10 cellular contexts compared by ENCODE assay signal in the genomic region with DNA sequence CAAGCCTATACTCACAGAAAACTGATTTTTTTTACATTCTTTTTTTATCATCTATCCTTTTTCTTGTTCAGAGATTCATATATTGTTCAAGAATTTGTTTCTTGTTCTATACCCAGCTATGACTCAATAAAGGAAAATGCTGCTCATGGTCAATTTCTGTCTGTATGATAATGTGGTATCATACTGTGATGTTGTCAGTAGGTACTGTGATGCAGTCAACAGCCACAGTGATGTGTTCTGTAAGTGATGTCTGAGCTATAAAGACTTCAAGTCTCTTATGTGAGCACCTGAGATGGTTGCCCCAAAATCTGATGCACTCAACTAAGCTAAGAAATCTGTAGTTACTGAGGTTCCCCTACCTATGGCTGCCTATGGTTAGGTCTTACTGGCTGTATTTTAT.
"Had no signal": no experiment of that assay in that cellular context is flagged by ENCODE, and none has a peak within 500 bp of the region (broad histone marks: within the 10 kb centered on the region; RNA-seq: fewer than 3 reads in every experiment).

No MANE protein-coding gene starts in this region.

- H3K9me3 ChIP-seq: HAP-1 had no signal

- ATAC-seq: GM23338, HCT116, HepG2 had no signal

- H3K4me2 ChIP-seq: GM23338 had no signal

- H3K36me3 ChIP-seq: HAP-1 had no signal

- H3K27ac Mint-ChIP-seq: GM23338, HFFc6, IgD-negative memory B cell had no signal

- FAIRE-seq: H1, HepG2 had no signal

- H2AFZ ChIP-seq: GM23338 had no signal

- DNase-seq: H7, HFFc6, KBM-7 had no signal

- H3K4me3 ChIP-seq: GM23338, HAP-1 had no signal

- H3K27ac ChIP-seq: HL-60 had no signal

- H3K36me3 Mint-ChIP-seq: IgD-negative memory B cell had no signal
